16 cellular contexts compared by ENCODE assay signal in genomic region chr7:107172318-107173032, GRCh38. TPM values are rescaled to one million over a fixed set of nuclear protein-coding genes. Genes with fewer than 3 reads are reported as not detected.
A peak's percentile ranks its signal among the peaks of the same experiment; 100 is the strongest.
DNase-seq lines count a peak whose midpoint lies in the region; ATAC-seq and TF ChIP-seq lines count a peak whose summit lies in the region.
"Had no signal": no experiment of that assay in that cellular context is flagged by ENCODE, and none has a peak within 500 bp of the region (broad histone marks: within the 10 kb centered on the region; RNA-seq: fewer than 3 reads in every experiment).

No MANE protein-coding gene starts in this region.

- no peak for TF ChIP-seq POLR2A in Peyer's patch (IDR thresholded peaks at IDR 0.05)

- peak overlapping the region; percentile 82 for H3K27ac Mint-ChIP-seq in activated naive CD4-positive, alpha-beta T cell treated with anti-CD3 and anti-CD28 coated beads, Interleukin-2, amount 50 U/mL, for 72 hours
- H3K27ac Mint-ChIP-seq in activated naive CD4-positive, alpha-beta T cell treated with anti-CD3 and anti-CD28 coated beads, Interleukin-2, amount 10 ng/mL, durations not matched to agents 7 days and 5 days = no peak overlapping the region
- peak overlapping the region; percentile 31 to 46 for H3K27ac Mint-ChIP-seq in T-cell
- H3K27ac Mint-ChIP-seq in type B pancreatic cell = peak overlapping the region; percentile 31

- TF ChIP-seq CTCF in type B pancreatic cell (conservative IDR thresholded peaks at IDR 0.05) = no peak
- no peak for TF ChIP-seq CTCF in Peyer's patch (IDR thresholded peaks at IDR 0.05)

- H3K36me3 Mint-ChIP-seq in activated naive CD4-positive, alpha-beta T cell treated with anti-CD3 and anti-CD28 coated beads, Interleukin-2, amount 50 U/mL, for 72 hours = peaks cover 0 to 5% of the 10 kb centered on the region in 2 donors
- peaks cover 9% of the 10 kb centered on the region for H3K36me3 Mint-ChIP-seq in activated naive CD4-positive, alpha-beta T cell treated with anti-CD3 and anti-CD28 coated beads, Interleukin-2, amount 10 ng/mL, durations not matched to agents 7 days and 5 days
- peaks cover 18% of the 10 kb centered on the region for H3K36me3 Mint-ChIP-seq in T-cell
- peaks cover 4% of the 10 kb centered on the region for H3K36me3 Mint-ChIP-seq in type B pancreatic cell

- no peak overlapping the region for H3K27ac ChIP-seq in iPS-20b (ENCODE audit: low read length)
- no peak overlapping the region for H3K27ac ChIP-seq in Peyer's patch
- H3K27ac ChIP-seq: SJCRH30 had no signal

- H3K4me1 Mint-ChIP-seq in activated naive CD4-positive, alpha-beta T cell treated with anti-CD3 and anti-CD28 coated beads, Interleukin-2, amount 10 ng/mL, durations not matched to agents 7 days and 5 days = peaks cover 41% of the 10 kb centered on the region
- H3K4me1 Mint-ChIP-seq in T-cell (peaks cover 66 to 71% (median 71%) of the 10 kb centered on the region in 3 donors), type B pancreatic cell (ENCODE audit: unreplicated experiment) (peaks cover 9% of the 10 kb centered on the region)

- H3K4me1 ChIP-seq in iPS-20b (ENCODE audit: insufficient read depth, low read length) = peaks cover 21% of the 10 kb centered on the region
- H3K4me1 ChIP-seq in Peyer's patch = peaks cover 0 to 42% (median 2%) of the 10 kb centered on the region in 4 donors
- H3K4me1 ChIP-seq: SJCRH30 had no signal

- H3K36me3 ChIP-seq in iPS-20b (ENCODE audit: insufficient read depth, low read depth, low read length) (no peaks in the 10 kb centered on the region), Peyer's patch (peaks cover 0 to 4% (median 0%) of the 10 kb centered on the region in 3 donors)
- H3K36me3 ChIP-seq: prostate gland, SJCRH30, uterus had no signal

- DNase-seq in activated naive CD4-positive, alpha-beta T cell treated with anti-CD3 and anti-CD28 coated beads, Interleukin-2, amount 50 U/mL, for 72 hours (ENCODE audit: low spot score in 2 of 2) = no peak
- no peak for DNase-seq in activated naive CD4-positive, alpha-beta T cell treated with anti-CD3 and anti-CD28 coated beads, Interleukin-2, amount 10 ng/mL, durations not matched to agents 7 days and 5 days
- DNase-seq in T-cell (no peak), type B pancreatic cell (ENCODE audit: extremely low spot score, unreplicated experiment) (no peak), KG1 (lab: John Stamatoyannopoulos, UW) (no peak), Peyer's patch (no peak)
- DNase-seq: body of pancreas; DND-41; effector CD8-positive, alpha-beta T cell; foreskin fibroblast; NCI-H1930; SJCRH30; uterus had no signal

- no peaks in the 10 kb centered on the region for H3K27me3 Mint-ChIP-seq in activated naive CD4-positive, alpha-beta T cell treated with anti-CD3 and anti-CD28 coated beads, Interleukin-2, amount 10 ng/mL, durations not matched to agents 7 days and 5 days
- H3K27me3 Mint-ChIP-seq in T-cell (no peaks in the 10 kb centered on the region), type B pancreatic cell (peaks cover 5% of the 10 kb centered on the region)

- CTCF ChIA-PET in activated naive CD4-positive, alpha-beta T cell treated with anti-CD3 and anti-CD28 coated beads, Interleukin-2, amount 10 ng/mL, durations not matched to agents 7 days and 5 days (lab: Charles Lee) = interaction anchor here (0.7 kb wide), 1 partner anchor 328 kb away, joined by 3 read pairs; no protein-coding TSS in a partner anchor
- CTCF ChIA-PET in T-cell (lab: Charles Lee) = interaction anchor here (0.6 to 0.8 kb wide), 6 partner anchors 16 to 405 kb away, joined by 4 to 6 read pairs (median 4); no protein-coding TSS in a partner anchor

- POLR2A ChIA-PET in T-cell (lab: Charles Lee) = interaction anchor here (0.6 to 1.2 kb wide), 7 partner anchors 22 to 891 kb away, joined by 3 to 9 read pairs (median 4); no protein-coding TSS in a partner anchor

- no peak overlapping the region for H3K4me3 Mint-ChIP-seq in activated naive CD4-positive, alpha-beta T cell treated with anti-CD3 and anti-CD28 coated beads, Interleukin-2, amount 10 ng/mL, durations not matched to agents 7 days and 5 days
- H3K4me3 Mint-ChIP-seq in T-cell (peak overlapping the region; percentile 21 to 59 (median 36)), type B pancreatic cell (no peak overlapping the region)

- no peaks in the 10 kb centered on the region for H3K9me3 Mint-ChIP-seq in activated naive CD4-positive, alpha-beta T cell treated with anti-CD3 and anti-CD28 coated beads, Interleukin-2, amount 50 U/mL, for 72 hours
- no peaks in the 10 kb centered on the region for H3K9me3 Mint-ChIP-seq in activated naive CD4-positive, alpha-beta T cell treated with anti-CD3 and anti-CD28 coated beads, Interleukin-2, amount 10 ng/mL, durations not matched to agents 7 days and 5 days
- H3K9me3 Mint-ChIP-seq in T-cell = no peaks in the 10 kb centered on the region
- H3K9me3 Mint-ChIP-seq in type B pancreatic cell = no peaks in the 10 kb centered on the region

- peak overlapping the region; percentile 62; the same call in 1 of the 2 replicates for H3K9ac ChIP-seq in iPS-20b (ENCODE audit: low read depth, low read length)

- no peak for ATAC-seq in activated naive CD4-positive, alpha-beta T cell treated with anti-CD3 and anti-CD28 coated beads, Interleukin-2, amount 50 U/mL, for 72 hours
- ATAC-seq in T-cell (replicated peaks in 1 of 4) (no peak), HG02678 (IDR thresholded peaks at IDR 0.05; ENCODE audit: unreplicated experiment) (no peak)
- ATAC-seq: body of pancreas had no signal

- H3K9me3 ChIP-seq in iPS-20b (ENCODE audit: insufficient read depth, low read depth, low read length) (no peaks in the 10 kb centered on the region), Peyer's patch (no peaks in the 10 kb centered on the region)
- H3K9me3 ChIP-seq: body of pancreas, prostate gland, SJCRH30, uterus had no signal

- H3K4me3 ChIP-seq in iPS-20b (ENCODE audit: low read length) = no peak overlapping the region
- no peak overlapping the region for H3K4me3 ChIP-seq in Peyer's patch
- H3K4me3 ChIP-seq: body of pancreas, prostate gland, SJCRH30, uterus had no signal

- no peaks in the 10 kb centered on the region for H3K27me3 ChIP-seq in iPS-20b (ENCODE audit: insufficient read depth, low read length)
- H3K27me3 ChIP-seq in Peyer's patch = no peaks in the 10 kb centered on the region
- H3K27me3 ChIP-seq: body of pancreas, SJCRH30, uterus had no signal

RNA-seq across cellular contexts. Expression of gene HBP1, which starts 3.7 kb away (rescaled TPM):
- total RNA-seq in activated naive CD4-positive, alpha-beta T cell treated with anti-CD3 and anti-CD28 coated beads, Interleukin-2, amount 50 U/mL, for 72 hours = 10 to 100 TPM; 26.8 to 73.9 TPM
- total RNA-seq in T-cell (100 to 1,000 TPM in 2 of 5 donors, 10 to 100 TPM in 3; 78.6 to 211 (median 92.0) TPM), type B pancreatic cell (ENCODE audit: low replicate concordance) (51.5 and 56.9 TPM in 2 replicates), Peyer's patch (10 to 100 TPM; 57.6 to 67.7 (median 66.9) TPM)

Comparison
In these comparisons a context has a peak if more than half of its experiments do, and no peak if none do; other contexts are left out.
1. H3K4me3 Mint-ChIP-seq: peak in T-cell (3 of 3); none in activated naive CD4-positive, alpha-beta T cell treated with anti-CD3 and anti-CD28 coated beads, Interleukin-2, amount 10 ng/mL, durations not matched to agents 7 days and 5 days (single experiment) and type B pancreatic cell (single experiment).